22 cellular contexts compared by ENCODE assay signal in genomic region chr13:48165727-48166126, GRCh38.
"Had no signal": no experiment of that assay in that cellular context is flagged by ENCODE, and none has a peak within 500 bp of the region (broad histone marks: within the 10 kb centered on the region; RNA-seq: fewer than 3 reads in every experiment).

No MANE protein-coding gene starts in this region.

- FAIRE-seq: HTR-8/SVneo, RCC 7860 had no signal

- H3K27ac Mint-ChIP-seq: IgD-negative memory B cell had no signal

- H3K4me3 Mint-ChIP-seq: IgD-negative memory B cell had no signal

- H3K36me3 Mint-ChIP-seq: IgD-negative memory B cell had no signal

- H3K9me3 ChIP-seq: SJSA1 had no signal

- H3K27ac ChIP-seq: HL-60, SJSA1, SK-N-MC had no signal

- DNase-seq: KBM-7, NCI-H1092 treated with DMSO at 0.1 percent for 48 hours, NCI-H1436, NCI-H187, NCI-H2029, NCI-H2081 treated with DMSO at 0.1 percent for 48 hours, NCI-H2171, NCI-H226, NCI-H446, NCI-H510A, NCI-H524 treated with DMSO at 0.1 percent for 48 hours, NCI-H69, NCI-H774, Right ventricle myocardium superior, RPMI8226, SIG-M5 had no signal

- H3K27me3 ChIP-seq: SJSA1 had no signal

- H3K36me3 ChIP-seq: SJSA1 had no signal

- H3K4me3 ChIP-seq: SJSA1, SK-N-MC had no signal

- H3K9me3 Mint-ChIP-seq: IgD-negative memory B cell had no signal
